ENCODE assay signal across 1 cellular context in genomic region chr6:64969139-64969538, GRCh38.
TF ChIP-seq lines count a peak whose summit lies in the region.

No MANE protein-coding gene starts in this region.

TF ChIP-seq in GM23338, 12 proteins besides CTCF, POLR2A, EP300 and RAD21 (continued from another document):
- TF ChIP-seq, protein P1, sequence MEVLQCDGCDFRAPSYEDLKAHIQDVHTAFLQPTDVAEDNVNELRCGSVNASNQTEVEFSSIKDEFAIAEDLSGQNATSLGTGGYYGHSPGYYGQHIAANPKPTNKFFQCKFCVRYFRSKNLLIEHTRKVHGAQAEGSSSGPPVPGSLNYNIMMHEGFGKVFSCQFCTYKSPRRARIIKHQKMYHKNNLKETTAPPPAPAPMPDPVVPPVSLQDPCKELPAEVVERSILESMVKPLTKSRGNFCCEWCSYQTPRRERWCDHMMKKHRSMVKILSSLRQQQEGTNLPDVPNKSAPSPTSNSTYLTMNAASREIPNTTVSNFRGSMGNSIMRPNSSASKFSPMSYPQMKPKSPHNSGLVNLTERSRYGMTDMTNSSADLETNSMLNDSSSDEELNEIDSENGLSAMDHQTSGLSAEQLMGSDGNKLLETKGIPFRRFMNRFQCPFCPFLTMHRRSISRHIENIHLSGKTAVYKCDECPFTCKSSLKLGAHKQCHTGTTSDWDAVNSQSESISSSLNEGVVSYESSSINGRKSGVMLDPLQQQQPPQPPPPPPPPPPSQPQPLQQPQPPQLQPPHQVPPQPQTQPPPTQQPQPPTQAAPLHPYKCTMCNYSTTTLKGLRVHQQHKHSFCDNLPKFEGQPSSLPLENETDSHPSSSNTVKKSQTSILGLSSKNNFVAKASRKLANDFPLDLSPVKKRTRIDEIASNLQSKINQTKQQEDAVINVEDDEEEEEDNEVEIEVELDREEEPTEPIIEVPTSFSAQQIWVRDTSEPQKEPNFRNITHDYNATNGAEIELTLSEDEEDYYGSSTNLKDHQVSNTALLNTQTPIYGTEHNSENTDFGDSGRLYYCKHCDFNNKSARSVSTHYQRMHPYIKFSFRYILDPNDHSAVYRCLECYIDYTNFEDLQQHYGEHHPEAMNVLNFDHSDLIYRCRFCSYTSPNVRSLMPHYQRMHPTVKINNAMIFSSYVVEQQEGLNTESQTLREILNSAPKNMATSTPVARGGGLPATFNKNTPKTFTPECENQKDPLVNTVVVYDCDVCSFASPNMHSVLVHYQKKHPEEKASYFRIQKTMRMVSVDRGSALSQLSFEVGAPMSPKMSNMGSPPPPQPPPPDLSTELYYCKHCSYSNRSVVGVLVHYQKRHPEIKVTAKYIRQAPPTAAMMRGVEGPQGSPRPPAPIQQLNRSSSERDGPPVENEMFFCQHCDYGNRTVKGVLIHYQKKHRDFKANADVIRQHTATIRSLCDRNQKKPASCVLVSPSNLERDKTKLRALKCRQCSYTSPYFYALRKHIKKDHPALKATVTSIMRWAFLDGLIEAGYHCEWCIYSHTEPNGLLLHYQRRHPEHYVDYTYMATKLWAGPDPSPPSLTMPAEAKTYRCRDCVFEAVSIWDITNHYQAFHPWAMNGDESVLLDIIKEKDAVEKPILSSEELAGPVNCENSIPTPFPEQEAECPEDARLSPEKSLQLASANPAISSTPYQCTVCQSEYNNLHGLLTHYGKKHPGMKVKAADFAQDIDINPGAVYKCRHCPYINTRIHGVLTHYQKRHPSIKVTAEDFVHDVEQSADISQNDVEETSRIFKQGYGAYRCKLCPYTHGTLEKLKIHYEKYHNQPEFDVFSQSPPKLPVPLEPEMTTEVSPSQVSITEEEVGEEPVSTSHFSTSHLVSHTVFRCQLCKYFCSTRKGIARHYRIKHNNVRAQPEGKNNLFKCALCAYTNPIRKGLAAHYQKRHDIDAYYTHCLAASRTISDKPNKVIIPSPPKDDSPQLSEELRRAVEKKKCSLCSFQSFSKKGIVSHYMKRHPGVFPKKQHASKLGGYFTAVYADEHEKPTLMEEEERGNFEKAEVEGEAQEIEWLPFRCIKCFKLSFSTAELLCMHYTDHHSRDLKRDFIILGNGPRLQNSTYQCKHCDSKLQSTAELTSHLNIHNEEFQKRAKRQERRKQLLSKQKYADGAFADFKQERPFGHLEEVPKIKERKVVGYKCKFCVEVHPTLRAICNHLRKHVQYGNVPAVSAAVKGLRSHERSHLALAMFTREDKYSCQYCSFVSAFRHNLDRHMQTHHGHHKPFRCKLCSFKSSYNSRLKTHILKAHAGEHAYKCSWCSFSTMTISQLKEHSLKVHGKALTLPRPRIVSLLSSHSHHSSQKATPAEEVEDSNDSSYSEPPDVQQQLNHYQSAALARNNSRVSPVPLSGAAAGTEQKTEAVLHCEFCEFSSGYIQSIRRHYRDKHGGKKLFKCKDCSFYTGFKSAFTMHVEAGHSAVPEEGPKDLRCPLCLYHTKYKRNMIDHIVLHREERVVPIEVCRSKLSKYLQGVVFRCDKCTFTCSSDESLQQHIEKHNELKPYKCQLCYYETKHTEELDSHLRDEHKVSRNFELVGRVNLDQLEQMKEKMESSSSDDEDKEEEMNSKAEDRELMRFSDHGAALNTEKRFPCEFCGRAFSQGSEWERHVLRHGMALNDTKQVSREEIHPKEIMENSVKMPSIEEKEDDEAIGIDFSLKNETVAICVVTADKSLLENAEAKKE (CRISPR knock-in tag; IDR thresholded peaks at IDR 0.05): no peak
- no peak for TF ChIP-seq STAT1 (IDR thresholded peaks at IDR 0.05; ENCODE audit: unreplicated experiment)
- TF ChIP-seq POLR2AphosphoS5 (IDR thresholded peaks at IDR 0.05; ENCODE audit: low read depth): no peak
- no peak for TF ChIP-seq ZNF331 (CRISPR knock-in tag; IDR thresholded peaks at IDR 0.05; ENCODE audit: low read depth)
- TF ChIP-seq EZH2phosphoT487 (IDR thresholded peaks at IDR 0.05; ENCODE audit: unreplicated experiment): no peak
- TF ChIP-seq NANOG (IDR thresholded peaks at IDR 0.05; ENCODE audit: borderline replicate concordance): no peak
- no peak for TF ChIP-seq EZH2 (IDR thresholded peaks at IDR 0.05; ENCODE audit: low read depth, unreplicated experiment)
- no peak for TF ChIP-seq ZNF114 (CRISPR knock-in tag; IDR thresholded peaks at IDR 0.05)
- no peak for TF ChIP-seq ETS1 (IDR thresholded peaks at IDR 0.05)
- no peak for TF ChIP-seq JUNB (IDR thresholded peaks at IDR 0.05; ENCODE audit: unreplicated experiment)
